ENCODE assay signal across 12 cellular contexts in genomic region chr21:38486221-38486620, GRCh38. TPM values are rescaled to one million over a fixed set of nuclear protein-coding genes. Genes with fewer than 3 reads are reported as not detected.
A peak's percentile ranks its signal among the peaks of the same experiment; 100 is the strongest.
DNase-seq lines count a peak whose midpoint lies in the region; ATAC-seq, FAIRE-seq and TF ChIP-seq lines count a peak whose summit lies in the region.
"Had no signal": no experiment of that assay in that cellular context is flagged by ENCODE, and none has a peak within 500 bp of the region (broad histone marks: within the 10 kb centered on the region; RNA-seq: fewer than 3 reads in every experiment).

No MANE protein-coding gene starts in this region.

- H3K9me1 ChIP-seq in endothelial cell of umbilical vein (replicated peaks; ENCODE audit: control insufficient read depth, extremely low read depth, insufficient read depth, low read length): no peaks in the 10 kb centered on the region

- no peaks in the 10 kb centered on the region for H4K20me1 ChIP-seq in PC-3 (ENCODE audit: low read length)
- H4K20me1 ChIP-seq in endothelial cell of umbilical vein (replicated peaks; ENCODE audit: control insufficient read depth, extremely low read depth, insufficient read depth, low read length): peaks cover 3% of the 10 kb centered on the region

- H3K36me3 ChIP-seq in PC-3 (ENCODE audit: low read depth, low read length): no peaks in the 10 kb centered on the region
- peaks cover 0 to 6% of the 10 kb centered on the region in 2 experiments for H3K36me3 ChIP-seq in endothelial cell of umbilical vein (ENCODE audit: control insufficient read depth in 2 of 2, extremely low read depth in 1 of 2, insufficient read depth in 2 of 2, low read length in 2 of 2)
- H3K36me3 ChIP-seq in tibial nerve: no peaks in the 10 kb centered on the region
- H3K36me3 ChIP-seq: thyroid gland had no signal

- no peaks in the 10 kb centered on the region for H3K27me3 ChIP-seq in PC-3 (ENCODE audit: low read length)
- no peaks in the 10 kb centered on the region for H3K27me3 ChIP-seq in endothelial cell of umbilical vein (ENCODE audit: control insufficient read depth in 2 of 2, insufficient read depth in 2 of 2, low read length in 2 of 2)
- H3K27me3 ChIP-seq in tibial nerve: peaks cover 0 to 6% of the 10 kb centered on the region in 2 donors
- H3K27me3 ChIP-seq: thyroid gland had no signal

- dilution Hi-C loops in endothelial cell of umbilical vein (cut with MboI; ENCODE audit: extremely low pct_ligation_motif_present, low sequenced_read_pairs): no loop called here

- DNase-seq in EH (ENCODE audit: low read depth) (peak; percentile 85), PC-3 (peak; percentile 76), endothelial cell of umbilical vein (ENCODE audit: low read depth, low spot score) (peak; percentile 78), omental fat pad (ENCODE audit: low spot score) (no peak), tibial nerve (ENCODE audit: low spot score in 2 of 2) (no peak), OCI-M1 (lab: John Stamatoyannopoulos, UW) (no peak), amygdala (lab: John Stamatoyannopoulos, UW) (no peak)
- DNase-seq: thyroid gland had no signal

- H3K4me2 ChIP-seq in PC-3 (ENCODE audit: low read length): peak overlapping the region; percentile 35
- peak overlapping the region; percentile 30 for H3K4me2 ChIP-seq in endothelial cell of umbilical vein (ENCODE audit: insufficient read depth, low read length)

- no peak overlapping the region for H3K9ac ChIP-seq in PC-3 (ENCODE audit: low read length)
- H3K9ac ChIP-seq in endothelial cell of umbilical vein (replicated peaks; ENCODE audit: extremely low read depth, insufficient read depth, low read length): peak overlapping the region; percentile 66

- H2AFZ ChIP-seq in PC-3 (ENCODE audit: low read length) (no peak overlapping the region), endothelial cell of umbilical vein (ENCODE audit: low read depth, low read length) (no peak overlapping the region)

- H3K9me3 ChIP-seq in PC-3 (ENCODE audit: low read length) (no peaks in the 10 kb centered on the region), endothelial cell of umbilical vein (replicated peaks; ENCODE audit: control insufficient read depth, insufficient read depth, low read length) (no peaks in the 10 kb centered on the region), tibial nerve (no peaks in the 10 kb centered on the region)
- H3K9me3 ChIP-seq: thyroid gland had no signal

- H3F3A ChIP-seq in PC-3 (ENCODE audit: low read length, unreplicated experiment): peaks cover 4% of the 10 kb centered on the region

- POLR2A ChIA-PET in PC-3 (lab: Charles Lee; ENCODE audit: unreplicated experiment) (no interaction called here), endothelial cell of umbilical vein (lab: Charles Lee) (interaction anchor here (1.0 kb wide), 1 partner anchor 16 kb away, joined by 7 read pairs; no protein-coding TSS in a partner anchor)

- peak; percentile 68 for FAIRE-seq in endothelial cell of umbilical vein (lab: Jason Lieb, UNC)
- FAIRE-seq: D721Med had no signal

- intact Hi-C loops in PC-3 (cut with micrococcal nuclease): no loop called here
- intact Hi-C loops in endothelial cell of umbilical vein (cut with micrococcal nuclease): no loop called here

- ATAC-seq in PC-3 (peak; percentile 38), omental fat pad (ENCODE audit: low FRiP score) (peak; percentile 50), HG03565 (IDR thresholded peaks at IDR 0.05; ENCODE audit: unreplicated experiment) (no peak)
- ATAC-seq: left lobe of liver had no signal

- CTCF ChIA-PET in PC-3 (lab: Charles Lee) (no interaction called here), endothelial cell of umbilical vein (lab: Charles Lee) (interaction anchor here (1.3 to 1.8 kb wide), 3 partner anchors 10 to 323 kb away, joined by 3 to 6 read pairs (median 3); no protein-coding TSS in a partner anchor)

- H3K9me2 ChIP-seq in PC-3 (replicated peaks; ENCODE audit: low read length): no peaks in the 10 kb centered on the region

- peak overlapping the region; percentile 51 for H3K27ac ChIP-seq in PC-3 (ENCODE audit: low read length)
- peak overlapping the region; percentile 100 for H3K27ac ChIP-seq in endothelial cell of umbilical vein (ENCODE audit: insufficient read depth, low read depth, low read length)
- no peak overlapping the region for H3K27ac ChIP-seq in tibial nerve
- H3K27ac ChIP-seq: thyroid gland had no signal

- 71% methylated on average over 5 of the region's 5 CpGs for WGBS in tibial nerve, 2 donors

- BruUV-seq in PC-3 (replicated peaks; lab: Mats Ljungman, UMichigan) (no TSS peak), endothelial cell of umbilical vein (replicated peaks; lab: Mats Ljungman, UMichigan) (no TSS peak)

- TF ChIP-seq EP300 in tibial nerve (IDR thresholded peaks at IDR 0.05): no peak

- TF ChIP-seq CTCF in PC-3 (conservative IDR thresholded peaks at IDR 0.05; ENCODE audit: low read depth, low read length): no peak
- TF ChIP-seq CTCF in endothelial cell of umbilical vein (IDR thresholded peaks at IDR 0.05; ENCODE audit: extremely low read depth in 1 of 2, insufficient read depth in 1 of 2, low read depth in 1 of 2, low read length in 2 of 2): no peak
- TF ChIP-seq CTCF in omental fat pad (IDR thresholded peaks at IDR 0.05): no peak
- no peak for TF ChIP-seq CTCF in tibial nerve (IDR thresholded peaks at IDR 0.05)

- H3K4me3 ChIP-seq in PC-3 (ENCODE audit: low read length): no peak overlapping the region
- H3K4me3 ChIP-seq in endothelial cell of umbilical vein (replicated peaks in 1 of 3; ENCODE audit: insufficient read depth in 1 of 3, low read depth in 1 of 3, low read length in 3 of 3): no peak overlapping the region
- no peak overlapping the region for H3K4me3 ChIP-seq in tibial nerve
- H3K4me3 ChIP-seq: thyroid gland had no signal

- peaks cover 51% of the 10 kb centered on the region for H3K4me1 ChIP-seq in PC-3 (ENCODE audit: insufficient read depth, low read length)
- H3K4me1 ChIP-seq in endothelial cell of umbilical vein (ENCODE audit: control insufficient read depth, extremely low read depth, insufficient read depth, low read length): peaks cover 94% of the 10 kb centered on the region
- no peaks in the 10 kb centered on the region for H3K4me1 ChIP-seq in tibial nerve
- H3K4me1 ChIP-seq: thyroid gland had no signal

- H3K79me2 ChIP-seq in PC-3 (ENCODE audit: low read length): no peaks in the 10 kb centered on the region
- peaks cover 97% of the 10 kb centered on the region for H3K79me2 ChIP-seq in endothelial cell of umbilical vein (ENCODE audit: control insufficient read depth, insufficient read depth, low read length)

- TF ChIP-seq POLR2A in endothelial cell of umbilical vein (IDR thresholded peaks at IDR 0.05; ENCODE audit: low read depth, low read length): no peak
- TF ChIP-seq POLR2A in tibial nerve (IDR thresholded peaks at IDR 0.05): no peak

TF ChIP-seq in endothelial cell of umbilical vein, 7 proteins besides CTCF, POLR2A, EP300 and RAD21:
- peak; percentile 77 for TF ChIP-seq JUN (IDR thresholded peaks at IDR 0.05; ENCODE audit: borderline replicate concordance, insufficient read depth, insufficient read length, low read depth)
- TF ChIP-seq EZH2 (IDR thresholded peaks at IDR 0.05; ENCODE audit: borderline replicate concordance, low read depth, low read length, severe bottlenecking): no peak

RNA-seq across cellular contexts. Expression of gene ERG, which starts 12.1 kb away (rescaled TPM):
- total RNA-seq in PC-3 (2014; rRNA removed) (not detected in 2 replicates), endothelial cell of umbilical vein (210 and 223 TPM in 2 replicates), omental fat pad (10 to 100 TPM; 10.7 to 63.7 (median 41.0) TPM), tibial nerve (10 to 100 TPM in 3 of 4 donors, 1 to 10 TPM in 1; 5.9 to 20.4 (median 17.6) TPM)
- 173 and 202 TPM in 2 replicates for polyA plus RNA-seq in endothelial cell of umbilical vein
- polyA plus RNA-seq in endothelial cell of umbilical vein (2011; cell fraction: cytosol; rRNA removed): 102 and 124 TPM in 2 replicates
- polyA plus RNA-seq in endothelial cell of umbilical vein (2011; cell fraction: nucleus; rRNA removed): 226 and 271 TPM in 2 replicates
- polyA plus RNA-seq in endothelial cell of umbilical vein (2012): 146 and 167 TPM in 2 replicates
- 250 and 253 TPM in 2 replicates for polyA minus RNA-seq in endothelial cell of umbilical vein
- polyA minus RNA-seq in endothelial cell of umbilical vein (2011; cell fraction: cytosol; rRNA and poly(A)+ RNA removed): not detected
- polyA minus RNA-seq in endothelial cell of umbilical vein (2011; cell fraction: nucleus; rRNA and poly(A)+ RNA removed): 356 and 482 TPM in 2 replicates
- total RNA-seq: activated CD8-positive, alpha-beta memory T cell treated with anti-CD3 and anti-CD28 coated beads for 36 hours had no signal

Comparison
In these comparisons a context has a peak if more than half of its experiments do, and no peak if none do; other contexts are left out.
1. DNase-seq: peak in EH (single experiment), PC-3 (single experiment) and endothelial cell of umbilical vein (single experiment); none in omental fat pad (single experiment), tibial nerve (0 of 2), OCI-M1 (single experiment) and amygdala (0 of 56).
2. H3K27ac ChIP-seq: peak in PC-3 (single experiment) and endothelial cell of umbilical vein (single experiment); none in tibial nerve (0 of 4).